ENCODE assay signal across 19 cellular contexts in genomic region chr14:93891756-93892504, GRCh38. TPM values are rescaled to one million over a fixed set of nuclear protein-coding genes. Genes with fewer than 3 reads are reported as not detected.
"Had no signal": no experiment of that assay in that cellular context is flagged by ENCODE, and none has a peak within 500 bp of the region (broad histone marks: within the 10 kb centered on the region; RNA-seq: fewer than 3 reads in every experiment).

No MANE protein-coding gene starts in this region.

- H3K9me3 Mint-ChIP-seq: activated B cell treated with CpG ODN at 0.5 μM for 24 hours; activated CD4-positive, alpha-beta T cell treated with anti-CD3 and anti-CD28 coated beads, Interleukin-2, amount 10 ng/mL, durations not matched to agents 24 days and 14 days; activated T-helper 1 cell treated with anti-CD3 and anti-CD28 coated beads, Interleukin-12 subunit alpha, Interleukin-12 subunit beta, Interleukin-2, Interleukin-4 antibody, amounts not matched to agents 30 ng/mL and 10 ng/mL and 1 ng/mL, durations not matched to agents 14 hours and 24 hours and 36 hours; stimulated activated naive CD8-positive, alpha-beta T cell treated with anti-CD3 and anti-CD28 coated beads, Interleukin-15, amount 100 ng/mL, for 72 hours had no signal

- FAIRE-seq: astrocyte, colon, frontal cortex, TTC549 had no signal

- H3K4me3 Mint-ChIP-seq: activated B cell treated with CpG ODN at 0.5 μM for 24 hours; activated CD4-positive, alpha-beta T cell treated with anti-CD3 and anti-CD28 coated beads, Interleukin-2, amount 10 ng/mL, durations not matched to agents 24 days and 14 days; activated T-helper 1 cell treated with anti-CD3 and anti-CD28 coated beads, Interleukin-12 subunit alpha, Interleukin-12 subunit beta, Interleukin-2, Interleukin-4 antibody, amounts not matched to agents 30 ng/mL and 10 ng/mL and 1 ng/mL, durations not matched to agents 14 hours and 24 hours and 36 hours; stimulated activated naive CD8-positive, alpha-beta T cell treated with anti-CD3 and anti-CD28 coated beads, Interleukin-15, amount 100 ng/mL, for 72 hours had no signal

- H3K27me3 ChIP-seq: cardiac muscle cell had no signal

- H3K4me3 ChIP-seq: cardiac muscle cell, heart right ventricle, thoracic aorta had no signal

- H3K4me1 Mint-ChIP-seq: activated B cell treated with CpG ODN at 0.5 μM for 24 hours; activated CD4-positive, alpha-beta T cell treated with anti-CD3 and anti-CD28 coated beads, Interleukin-2, amount 10 ng/mL, durations not matched to agents 24 days and 14 days; stimulated activated naive CD8-positive, alpha-beta T cell treated with anti-CD3 and anti-CD28 coated beads, Interleukin-15, amount 100 ng/mL, for 72 hours had no signal

- H3K9me3 ChIP-seq: heart right ventricle, thoracic aorta had no signal

- H3K36me3 ChIP-seq: cardiac muscle cell, heart right ventricle, thoracic aorta had no signal

- H3K27ac Mint-ChIP-seq: activated B cell treated with CpG ODN at 0.5 μM for 24 hours; activated CD4-positive, alpha-beta T cell treated with anti-CD3 and anti-CD28 coated beads, Interleukin-2, amount 10 ng/mL, durations not matched to agents 24 days and 14 days; activated T-helper 1 cell treated with anti-CD3 and anti-CD28 coated beads, Interleukin-12 subunit alpha, Interleukin-12 subunit beta, Interleukin-2, Interleukin-4 antibody, amounts not matched to agents 30 ng/mL and 10 ng/mL and 1 ng/mL, durations not matched to agents 14 hours and 24 hours and 36 hours had no signal

- DNase-seq: activated B cell treated with CpG ODN at 0.5 μM for 24 hours; activated CD4-positive, alpha-beta T cell treated with anti-CD3 and anti-CD28 coated beads, Interleukin-2, amount 10 ng/mL, durations not matched to agents 24 days and 14 days; activated naive CD4-positive, alpha-beta T cell treated with Interleukin-2 at 50 U/mL for 16 hours; heart right ventricle; islet precursor cell; left ventricle myocardium superior; stimulated activated CD4-positive, alpha-beta T cell treated with anti-CD3 and anti-CD28 coated beads, Interleukin-15, amount 100 ng/mL, for 24 hours; stimulated activated CD4-positive, alpha-beta T cell treated with anti-CD3 and anti-CD28 coated beads, Interleukin-4, amount 100 ng/mL, for 4 hours; stimulated activated naive CD8-positive, alpha-beta T cell treated with anti-CD3 and anti-CD28 coated beads, Interleukin-15, amount 100 ng/mL, for 72 hours had no signal

- H3K27ac ChIP-seq: cardiac muscle cell, heart right ventricle, thoracic aorta had no signal

RNA-seq across cellular contexts. Expression of gene FAM181A, which starts 35.2 kb away (rescaled TPM):
- total RNA-seq: activated B cell treated with CpG ODN at 0.5 μM for 24 hours; activated CD4-positive, alpha-beta T cell treated with anti-CD3 and anti-CD28 coated beads, Interleukin-2, amount 10 ng/mL, durations not matched to agents 24 days and 14 days; activated T-helper 1 cell treated with anti-CD3 and anti-CD28 coated beads, Interleukin-12 subunit alpha, Interleukin-12 subunit beta, Interleukin-2, Interleukin-4 antibody, amounts not matched to agents 30 ng/mL and 10 ng/mL and 1 ng/mL, durations not matched to agents 14 hours and 24 hours and 36 hours; astrocyte; cardiac muscle cell; heart right ventricle; left ventricle myocardium superior; mesenteric fat pad; skeletal muscle tissue; thoracic aorta; urinary bladder had no signal
